ENCODE assay signal across 28 cellular contexts in the genomic region with DNA sequence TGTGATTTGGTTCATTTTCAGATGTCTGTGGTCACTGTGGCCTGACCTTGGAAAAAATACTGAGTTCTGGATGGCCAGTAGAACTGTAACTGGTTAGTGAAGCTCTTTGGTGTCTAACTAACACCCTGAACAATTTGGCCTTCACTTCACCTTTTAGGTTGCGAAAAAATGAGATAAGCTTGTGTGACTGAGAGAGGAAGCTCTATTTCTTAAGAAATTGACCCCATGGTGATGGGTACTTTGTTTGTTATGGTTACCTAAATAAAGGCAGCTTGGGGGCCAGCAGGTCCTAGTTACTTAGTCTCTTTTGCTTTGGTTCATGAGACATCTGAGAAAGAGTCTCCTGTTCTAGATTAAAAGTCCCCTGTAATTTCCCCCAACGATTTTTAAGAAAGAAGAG.
DNase-seq lines count a peak whose midpoint lies in the region; ATAC-seq and TF ChIP-seq lines count a peak whose summit lies in the region.
"Had no signal": no experiment of that assay in that cellular context is flagged by ENCODE, and none has a peak within 500 bp of the region (broad histone marks: within the 10 kb centered on the region; RNA-seq: fewer than 3 reads in every experiment).

No MANE protein-coding gene starts in this region.

- no peak overlapping the region for H3K4me3 ChIP-seq in NB4 (ENCODE audit: low read depth, low read length)
- no peak overlapping the region for H3K4me3 ChIP-seq in kidney epithelial cell (ENCODE audit: low read depth, low read length)
- H3K4me3 ChIP-seq: A549, colonic mucosa, GM23248, thoracic aorta, vagina had no signal

- no peaks in the 10 kb centered on the region for H3K4me1 ChIP-seq in foreskin keratinocyte
- H3K4me1 ChIP-seq: A549, BE2C, colonic mucosa, vagina had no signal

- TF ChIP-seq CTCF in NB4 (IDR thresholded peaks at IDR 0.05; ENCODE audit: low read depth, low read length) (no peak), kidney epithelial cell (IDR thresholded peaks at IDR 0.05; ENCODE audit: insufficient read depth, low read length, poor library complexity, severe bottlenecking) (no peak), foreskin keratinocyte (conservative IDR thresholded peaks at IDR 0.05) (no peak)

- ATAC-seq in activated CD4-positive, CD25-positive, alpha-beta regulatory T cell treated with anti-CD3 and anti-CD28 coated beads, Interleukin-2, amount 50 U/mL, for 24 hours: no peak
- ATAC-seq in foreskin keratinocyte (no peak), HG03025 (IDR thresholded peaks at IDR 0.05; ENCODE audit: low FRiP score, unreplicated experiment) (no peak)
- ATAC-seq: A549, left colon, Right ventricle myocardium inferior had no signal

- no peak overlapping the region for H3K27ac ChIP-seq in foreskin keratinocyte
- H3K27ac ChIP-seq: A549, colonic mucosa, epithelial cell of prostate, GM23248, neutrophil, thoracic aorta, vagina had no signal

- DNase-seq in CD1c-positive myeloid dendritic cell (ENCODE audit: extremely low spot score) (peak; percentile 56), NB4 (ENCODE audit: low read depth) (peak; percentile 16), amniotic epithelial cell (ENCODE audit: low read depth) (peak; percentile 21), kidney epithelial cell (ENCODE audit: low read depth) (peak; percentile 2), nucleus accumbens (lab: John Stamatoyannopoulos, UW) (no peak), foreskin keratinocyte (no peak)
- DNase-seq: activated B cell treated with CpG ODN at 0.5 μM for 24 hours; activated CD4-positive, alpha-beta T cell treated with anti-CD3 and anti-CD28 coated beads, Interleukin-2, amount 50 U/mL, for 4 hours; activated naive CD4-positive, alpha-beta T cell treated with anti-CD3 and anti-CD28 coated beads, Interleukin-2, amount 10 ng/mL, durations not matched to agents 7 days and 5 days; amygdala; colonic mucosa; effector CD8-positive, alpha-beta T cell; GM23248; IMR-90; left colon; NCI-H1417 treated with DMSO at 0.1 percent for 48 hours; NCI-H446; NCI-H774; stimulated activated naive CD4-positive, alpha-beta T cell treated with Interleukin-2 at 50 U/mL for 16 hours had no signal

- TF ChIP-seq POLR2A in NB4 (IDR thresholded peaks at IDR 0.05; ENCODE audit: extremely low read depth, insufficient read length): no peak

- H3K36me3 ChIP-seq in kidney epithelial cell (ENCODE audit: control insufficient read depth, insufficient read depth, low read length): no peaks in the 10 kb centered on the region
- H3K36me3 ChIP-seq: BE2C, colonic mucosa, neutrophil, thoracic aorta, vagina had no signal

- H3K27me3 ChIP-seq in kidney epithelial cell (ENCODE audit: control insufficient read depth, insufficient read depth, low read length) (no peaks in the 10 kb centered on the region), foreskin keratinocyte (peaks cover 14% of the 10 kb centered on the region)
- H3K27me3 ChIP-seq: BE2C, colonic mucosa, neutrophil, vagina had no signal

Comparison
In these comparisons a context has a peak if more than half of its experiments do, and no peak if none do; other contexts are left out.
1. DNase-seq: peak in CD1c-positive myeloid dendritic cell (single experiment), NB4 (single experiment), amniotic epithelial cell (single experiment) and kidney epithelial cell (single experiment); none in nucleus accumbens (0 of 56) and foreskin keratinocyte (0 of 2).